Comparison of ENCODE assay signal across 27 cellular contexts in genomic region chr1:203870256-203870655, GRCh38. TPM values are rescaled to one million over a fixed set of nuclear protein-coding genes. Genes with fewer than 3 reads are reported as not detected.
A peak's percentile ranks its signal among the peaks of the same experiment; 100 is the strongest.
DNase-seq lines count a peak whose midpoint lies in the region; FAIRE-seq and TF ChIP-seq lines count a peak whose summit lies in the region.
"Had no signal": no experiment of that assay in that cellular context is flagged by ENCODE, and none has a peak within 500 bp of the region (broad histone marks: within the 10 kb centered on the region; RNA-seq: fewer than 3 reads in every experiment).

No MANE protein-coding gene starts in this region.

- no peak overlapping the region for H2AFZ ChIP-seq in PC-9
- H2AFZ ChIP-seq: parathyroid adenoma had no signal

- H3K9me2 ChIP-seq in PC-9 (ENCODE audit: insufficient read depth), result no peaks in the 10 kb centered on the region

- H3K9ac ChIP-seq in endocrine pancreas (ENCODE audit: control insufficient read depth, insufficient read depth, low read length), result peak overlapping the region; percentile 33
- H3K9ac ChIP-seq: parathyroid adenoma had no signal

- FAIRE-seq in H54 (lab: Jason Lieb, UNC), result no peak

- H3K27ac ChIP-seq in PC-9 (peak overlapping the region; percentile 63), prostate gland (peak overlapping the region; percentile 82)
- H3K27ac ChIP-seq: C4-2B, left ventricle myocardium inferior, parathyroid adenoma, tibial nerve had no signal

- H3K36me3 ChIP-seq in PC-9 (ENCODE audit: low read depth) (peaks cover 32% of the 10 kb centered on the region), endocrine pancreas (ENCODE audit: control insufficient read depth, insufficient read depth, low read length) (no peaks in the 10 kb centered on the region), prostate gland (peaks cover 12% of the 10 kb centered on the region in 2 donors)

- peaks cover 33% of the 10 kb centered on the region for H3K4me1 ChIP-seq in PC-9 (replicated peaks; ENCODE audit: insufficient read depth)
- no peaks in the 10 kb centered on the region for H3K4me1 ChIP-seq in endocrine pancreas (ENCODE audit: control insufficient read depth, insufficient read depth, low read length)
- H3K4me1 ChIP-seq in prostate gland (replicated peaks), result peaks cover 2% of the 10 kb centered on the region
- H3K4me1 ChIP-seq: Caco-2, parathyroid adenoma had no signal

- TF ChIP-seq CTCF in PC-9 (conservative IDR thresholded peaks at IDR 0.05) (no peak), prostate gland (IDR thresholded peaks at IDR 0.05) (no peak)

- peaks cover 18% of the 10 kb centered on the region for H3K79me2 ChIP-seq in PC-9 (ENCODE audit: low read depth)
- H3K79me2 ChIP-seq: parathyroid adenoma had no signal

- TF ChIP-seq POLR2A in prostate gland (IDR thresholded peaks at IDR 0.05) (no peak), erythroblast (IDR thresholded peaks at IDR 0.05; ENCODE audit: low read length) (no peak), H54 (IDR thresholded peaks at IDR 0.05; ENCODE audit: low read depth, low read length) (no peak)

- POLR2A ChIA-PET in PC-9 (lab: Charles Lee; ENCODE audit: unreplicated experiment), result interaction anchor here (0.5 to 0.6 kb wide), 2 partner anchors 302 to 558 kb away, joined by 4 to 5 read pairs; no protein-coding TSS in a partner anchor

- WGBS in prostate gland, result 57% methylated on average over 1 of the region's 1 CpG

- H3K4me3 ChIP-seq in PC-9 (no peak overlapping the region), endocrine pancreas (ENCODE audit: control insufficient read depth, insufficient read depth, low read length) (no peak overlapping the region), prostate gland (no peak overlapping the region)
- H3K4me3 ChIP-seq: adrenal gland, left ventricle myocardium inferior, tibial nerve had no signal

- no peaks in the 10 kb centered on the region; the same call in 1 of the 2 replicates for H4K20me1 ChIP-seq in PC-9 (ENCODE audit: insufficient read depth)

- H3K4me2 ChIP-seq in PC-9, result peak overlapping the region; percentile 48

- DNase-seq in EL (peak; percentile 79), PC-9 (peak in 1 of 2 experiments; percentile 90), prostate gland (ENCODE audit: low spot score) (no peak), erythroblast (lab: John Stamatoyannopoulos, UW) (no peak), H54 (ENCODE audit: insufficient read length, low spot score) (no peak), dedifferentiated amniotic fluid mesenchymal stem cell (ENCODE audit: extremely low spot score) (no peak)
- no peak for DNase-seq in activated CD8-positive, alpha-beta memory T cell treated with anti-CD3 and anti-CD28 coated beads for 24 hours
- DNase-seq: activated CD4-positive, alpha-beta memory T cell treated with anti-CD3 and anti-CD28 coated beads for 36 hours; activated CD4-positive, alpha-beta T cell treated with anti-CD3 and anti-CD28 coated beads for 1 hour; activated CD8-positive, alpha-beta memory T cell treated with anti-CD3 and anti-CD28 coated beads, Interleukin-2, amount 50 U/mL, for 48 hours; activated naive CD4-positive, alpha-beta T cell treated with anti-CD3 and anti-CD28 coated beads for 36 hours; adrenal gland; Caco-2; cerebellar nuclear complex; dorsolateral prefrontal cortex; GDM1; head of caudate nucleus; islet precursor cell; left ventricle myocardium inferior; mesenchymal stem cell; NK-92 treated with Interleukin-12 subunit alpha and Interleukin-12 subunit beta, amount 100 ng/mL, for 24 hours; stimulated activated CD4-positive, alpha-beta T cell treated with anti-CD3 and anti-CD28 coated beads, Interleukin-4, amount 100 ng/mL, for 24 hours; T-helper 17 cell had no signal

- CTCF ChIA-PET in PC-9 (lab: Charles Lee), result interaction anchor here (0.8 to 4.8 kb wide), 2 partner anchors 37 to 258 kb away, joined by 4 to 30 read pairs; no protein-coding TSS in a partner anchor

- intact Hi-C loops in PC-9 (cut with micrococcal nuclease; ENCODE audit: unreplicated experiment) (loop anchor here (1.0 to 2.0 kb wide), 3 partner anchors 9 to 234 kb away; partner anchors contain the start of gene SNRPE), prostate gland (cut with DNase I) (loop anchor here (5.0 kb wide), 1 partner anchor 202 kb away; the partner anchor contains the start of gene SOX13)

- H3K27me3 ChIP-seq in PC-9 (ENCODE audit: insufficient read depth, low read depth) (no peaks in the 10 kb centered on the region), endocrine pancreas (ENCODE audit: control insufficient read depth, insufficient read depth, low read length) (no peaks in the 10 kb centered on the region), prostate gland (replicated peaks; ENCODE audit: insufficient read depth) (no peaks in the 10 kb centered on the region)
- H3K27me3 ChIP-seq: adrenal gland, dorsolateral prefrontal cortex, tibial nerve had no signal

- H3K9me3 ChIP-seq in PC-9 (ENCODE audit: insufficient read depth, low read depth), result no peaks in the 10 kb centered on the region
- H3K9me3 ChIP-seq in endocrine pancreas (ENCODE audit: control insufficient read depth, low read length), result no peaks in the 10 kb centered on the region
- H3K9me3 ChIP-seq in prostate gland, result no peaks in the 10 kb centered on the region
- H3K9me3 ChIP-seq: adrenal gland, Caco-2, left ventricle myocardium inferior, tibial nerve had no signal

- no TSS peak for BruUV-seq in PC-9 (replicated peaks; lab: Mats Ljungman, UMichigan)

- H3F3A ChIP-seq in PC-9 (ENCODE audit: insufficient read depth, low read depth), result peaks cover 40% of the 10 kb centered on the region

RNA-seq across cellular contexts. Expression of gene SNRPE, which starts 8.9 kb away (rescaled TPM):
- total RNA-seq in PC-9 (2021), result 201 and 218 TPM in 2 replicates
- 10 to 100 TPM; 18.8 to 92.8 TPM for total RNA-seq in prostate gland
